ENCODE assay signal across 8 cellular contexts in the genomic region with DNA sequence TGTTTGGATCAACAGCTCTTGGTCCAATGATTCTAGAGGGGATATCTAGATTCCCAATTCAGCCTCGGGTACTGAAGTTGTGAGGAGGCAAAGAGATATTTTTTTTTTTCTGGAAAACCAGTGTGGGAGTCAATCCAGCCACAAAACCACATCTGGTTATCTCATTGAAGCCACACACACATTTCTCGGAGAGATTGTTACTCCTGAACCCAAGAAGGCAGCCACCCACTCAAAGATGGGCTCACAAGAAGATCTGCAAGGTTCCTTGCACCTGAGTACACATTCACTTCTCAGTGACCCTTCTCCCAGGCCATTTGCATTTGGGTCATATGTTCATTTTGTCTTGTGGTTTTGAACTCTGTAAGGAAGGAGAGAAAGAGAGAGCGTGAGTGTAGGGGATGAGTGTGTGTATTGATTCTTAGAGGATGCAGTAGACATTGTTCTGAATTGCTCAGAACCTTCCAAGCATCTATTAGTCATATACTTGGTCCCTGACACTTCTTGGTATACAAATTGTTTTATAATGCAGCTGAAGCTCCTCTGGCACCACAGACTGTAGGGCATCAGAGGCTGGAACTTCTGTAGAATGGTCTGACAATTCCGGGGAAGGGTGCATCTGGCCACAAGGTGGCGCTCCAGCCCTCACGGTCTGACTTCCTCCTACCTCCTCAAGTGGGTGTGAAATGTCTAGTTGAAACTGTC. TPM values are rescaled to one million over a fixed set of nuclear protein-coding genes. Genes with fewer than 3 reads are reported as not detected.
DNase-seq lines count a peak whose midpoint lies in the region; ATAC-seq and TF ChIP-seq lines count a peak whose summit lies in the region.

No MANE protein-coding gene starts in this region.

- H3K4me3 ChIP-seq in HEK293 (ENCODE audit: low read depth, low read length) (no peak overlapping the region), cardiac muscle cell (no peak overlapping the region), aorta (ENCODE audit: low read length in 2 of 2) (no peak overlapping the region)

- H3K27me3 ChIP-seq in cardiac muscle cell = peaks cover 8% of the 10 kb centered on the region
- H3K27me3 ChIP-seq in aorta (ENCODE audit: control insufficient read depth in 1 of 2, insufficient read depth in 2 of 2, low read length in 1 of 2) = no peaks in the 10 kb centered on the region

- no peak overlapping the region for H3K4me3 Mint-ChIP-seq in T-cell
- H3K4me3 Mint-ChIP-seq in activated naive CD8-positive, alpha-beta T cell treated with anti-CD3 and anti-CD28 coated beads for 36 hours = no peak overlapping the region

- TF ChIP-seq CTCF in GM10266 (IDR thresholded peaks at IDR 0.05; ENCODE audit: control insufficient read depth, insufficient read depth, low read depth, missing control alignments) (peak; percentile 99), HEK293 (tag by site-specific recombination; IDR thresholded peaks at IDR 0.05) (peak; percentile 52), cardiac muscle cell (IDR thresholded peaks at IDR 0.05; ENCODE audit: low read depth, low read length) (peak; percentile 94)

- H3K27ac Mint-ChIP-seq in T-cell = peak overlapping the region in 1 of 2 donors; percentile 34
- no peak overlapping the region for H3K27ac Mint-ChIP-seq in activated naive CD8-positive, alpha-beta T cell treated with anti-CD3 and anti-CD28 coated beads for 36 hours

- no peaks in the 10 kb centered on the region for H3K9me3 ChIP-seq in HEK293 (ENCODE audit: control insufficient read depth, insufficient read depth, low read depth, low read length)
- no peaks in the 10 kb centered on the region for H3K9me3 ChIP-seq in cardiac muscle cell (ENCODE audit: low read depth)
- H3K9me3 ChIP-seq in aorta (ENCODE audit: control insufficient read depth, low read length) = no peaks in the 10 kb centered on the region

- DNase-seq in GM10266 (ENCODE audit: extremely low spot score) (peak; percentile 85), NCI-H1048 (lab: John Stamatoyannopoulos, UW) (peak; percentile 31), T-cell (peak; percentile 45 to 82 (median 71)), cardiac muscle cell (ENCODE audit: low read depth in 1 of 2, low spot score in 1 of 2) (peak; percentile 80 to 84), pulmonary artery endothelial cell (ENCODE audit: low read depth, low spot score) (peak; percentile 43), aorta (peak; percentile 87 to 95)
- peak; percentile 80 for DNase-seq in activated naive CD8-positive, alpha-beta T cell treated with anti-CD3 and anti-CD28 coated beads for 36 hours

- no peak overlapping the region for H3K27ac ChIP-seq in HEK293 (ENCODE audit: extremely low read depth, low read depth, low read length)
- H3K27ac ChIP-seq in cardiac muscle cell = no peak overlapping the region
- H3K27ac ChIP-seq in aorta (ENCODE audit: low read depth in 1 of 2, low read length in 2 of 2) = no peak overlapping the region

- H3K27me3 Mint-ChIP-seq in T-cell = peaks cover 0 to 4% of the 10 kb centered on the region in 2 donors
- peaks cover 15% of the 10 kb centered on the region for H3K27me3 Mint-ChIP-seq in activated naive CD8-positive, alpha-beta T cell treated with anti-CD3 and anti-CD28 coated beads for 36 hours

- WGBS in aorta, 2 donors = 43 to 44% methylated on average over 6 of the region's 6 CpGs

- no peaks in the 10 kb centered on the region for H3K4me1 ChIP-seq in HEK293 (ENCODE audit: control insufficient read depth, insufficient read depth, low read length)
- no peaks in the 10 kb centered on the region for H3K4me1 ChIP-seq in cardiac muscle cell (ENCODE audit: low read depth)
- no peaks in the 10 kb centered on the region for H3K4me1 ChIP-seq in aorta (ENCODE audit: control insufficient read depth in 1 of 2, insufficient read depth in 2 of 2, low read length in 2 of 2)

- peak; percentile 88 to 91 (median 89) for ATAC-seq in T-cell (replicated peaks in 1 of 4)
- no peak for ATAC-seq in aorta (ENCODE audit: low FRiP score)

- H3K4me1 Mint-ChIP-seq in T-cell = peaks cover 6 to 9% (median 8%) of the 10 kb centered on the region in 3 donors
- peaks cover 14% of the 10 kb centered on the region for H3K4me1 Mint-ChIP-seq in activated naive CD8-positive, alpha-beta T cell treated with anti-CD3 and anti-CD28 coated beads for 36 hours

- H3K36me3 ChIP-seq in HEK293 (ENCODE audit: control insufficient read depth in 2 of 2, insufficient read depth in 1 of 2, low read length in 2 of 2) (no peaks in the 10 kb centered on the region), cardiac muscle cell (no peaks in the 10 kb centered on the region), aorta (ENCODE audit: control insufficient read depth in 1 of 2, insufficient read depth in 2 of 2, low read length in 1 of 2) (no peaks in the 10 kb centered on the region)

- no peaks in the 10 kb centered on the region for H3K9me3 Mint-ChIP-seq in T-cell
- H3K9me3 Mint-ChIP-seq in activated naive CD8-positive, alpha-beta T cell treated with anti-CD3 and anti-CD28 coated beads for 36 hours = no peaks in the 10 kb centered on the region

- intact Hi-C loops in aorta (cut with DNase I) = no loop called here

- CTCF ChIA-PET in HEK293 (lab: Yijun Ruan, JAX) (interaction anchor here (0.5 to 4.0 kb wide), 28 partner anchors 9 to 1176 kb away, joined by 3 to 29 read pairs (median 4); a partner anchor contains a TSS), T-cell (lab: Charles Lee) (interaction anchor here (0.7 to 2.3 kb wide), 7 partner anchors 21 to 1671 kb away, joined by 3 to 8 read pairs (median 3); no protein-coding TSS in a partner anchor)

- H3K36me3 Mint-ChIP-seq in T-cell = no peaks in the 10 kb centered on the region
- H3K36me3 Mint-ChIP-seq in activated naive CD8-positive, alpha-beta T cell treated with anti-CD3 and anti-CD28 coated beads for 36 hours = no peaks in the 10 kb centered on the region

- POLR2A ChIA-PET in HEK293 (lab: Yijun Ruan, JAX) (no interaction called here), T-cell (lab: Charles Lee) (interaction anchor here in 1 of 2 donors (0.5 kb wide), 1 partner anchor 121 kb away, joined by 3 read pairs; no protein-coding TSS in a partner anchor)

TF ChIP-seq in HEK293, 187 proteins besides CTCF, POLR2A, EP300 and RAD21 (continues in another document):
- TF ChIP-seq, protein P1, sequence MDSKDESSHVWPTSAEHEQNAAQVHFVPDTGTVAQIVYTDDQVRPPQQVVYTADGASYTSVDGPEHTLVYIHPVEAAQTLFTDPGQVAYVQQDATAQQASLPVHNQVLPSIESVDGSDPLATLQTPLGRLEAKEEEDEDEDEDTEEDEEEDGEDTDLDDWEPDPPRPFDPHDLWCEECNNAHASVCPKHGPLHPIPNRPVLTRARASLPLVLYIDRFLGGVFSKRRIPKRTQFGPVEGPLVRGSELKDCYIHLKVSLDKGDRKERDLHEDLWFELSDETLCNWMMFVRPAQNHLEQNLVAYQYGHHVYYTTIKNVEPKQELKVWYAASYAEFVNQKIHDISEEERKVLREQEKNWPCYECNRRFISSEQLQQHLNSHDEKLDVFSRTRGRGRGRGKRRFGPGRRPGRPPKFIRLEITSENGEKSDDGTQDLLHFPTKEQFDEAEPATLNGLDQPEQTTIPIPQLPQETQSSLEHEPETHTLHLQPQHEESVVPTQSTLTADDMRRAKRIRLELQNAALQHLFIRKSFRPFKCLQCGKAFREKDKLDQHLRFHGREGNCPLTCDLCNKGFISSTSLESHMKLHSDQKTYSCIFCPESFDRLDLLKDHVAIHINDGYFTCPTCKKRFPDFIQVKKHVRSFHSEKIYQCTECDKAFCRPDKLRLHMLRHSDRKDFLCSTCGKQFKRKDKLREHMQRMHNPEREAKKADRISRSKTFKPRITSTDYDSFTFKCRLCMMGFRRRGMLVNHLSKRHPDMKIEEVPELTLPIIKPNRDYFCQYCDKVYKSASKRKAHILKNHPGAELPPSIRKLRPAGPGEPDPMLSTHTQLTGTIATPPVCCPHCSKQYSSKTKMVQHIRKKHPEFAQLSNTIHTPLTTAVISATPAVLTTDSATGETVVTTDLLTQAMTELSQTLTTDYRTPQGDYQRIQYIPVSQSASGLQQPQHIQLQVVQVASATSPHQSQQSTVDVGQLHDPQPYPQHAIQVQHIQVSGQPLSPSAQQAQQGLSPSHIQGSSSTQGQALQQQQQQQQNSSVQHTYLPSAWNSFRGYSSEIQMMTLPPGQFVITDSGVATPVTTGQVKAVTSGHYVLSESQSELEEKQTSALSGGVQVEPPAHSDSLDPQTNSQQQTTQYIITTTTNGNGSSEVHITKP (tag by site-specific recombination; IDR thresholded peaks at IDR 0.05) = no peak
- TF ChIP-seq, protein P2, sequence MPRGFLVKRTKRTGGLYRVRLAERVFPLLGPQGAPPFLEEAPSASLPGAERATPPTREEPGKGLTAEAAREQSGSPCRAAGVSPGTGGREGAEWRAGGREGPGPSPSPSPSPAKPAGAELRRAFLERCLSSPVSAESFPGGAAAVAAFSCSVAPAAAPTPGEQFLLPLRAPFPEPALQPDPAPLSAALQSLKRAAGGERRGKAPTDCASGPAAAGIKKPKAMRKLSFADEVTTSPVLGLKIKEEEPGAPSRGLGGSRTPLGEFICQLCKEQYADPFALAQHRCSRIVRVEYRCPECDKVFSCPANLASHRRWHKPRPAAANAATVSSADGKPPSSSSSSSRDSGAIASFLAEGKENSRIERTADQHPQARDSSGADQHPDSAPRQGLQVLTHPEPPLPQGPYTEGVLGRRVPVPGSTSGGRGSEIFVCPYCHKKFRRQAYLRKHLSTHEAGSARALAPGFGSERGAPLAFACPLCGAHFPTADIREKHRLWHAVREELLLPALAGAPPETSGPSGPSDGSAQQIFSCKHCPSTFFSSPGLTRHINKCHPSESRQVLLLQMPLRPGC (tag by site-specific recombination; IDR thresholded peaks at IDR 0.05) = no peak
- TF ChIP-seq EGR2 (tag by site-specific recombination; IDR thresholded peaks at IDR 0.05; ENCODE audit: low read depth) (peak; percentile 25; the same call in 1 of the 2 replicates), ZNF76 (tag by site-specific recombination; IDR thresholded peaks at IDR 0.05; ENCODE audit: borderline replicate concordance, low read depth) (no peak), ZNF623 (tag by site-specific recombination; IDR thresholded peaks at IDR 0.05) (no peak), ZNF366 (tag by site-specific recombination; conservative IDR thresholded peaks at IDR 0.05) (no peak), ZFP41 (tag by site-specific recombination; IDR thresholded peaks at IDR 0.05; ENCODE audit: borderline replicate concordance) (no peak)

RNA-seq across cellular contexts. Expression of a gene that starts 39.3 kb away (rescaled TPM):
- total RNA-seq in T-cell = 100 to 1,000 TPM; 166 to 583 (median 175) TPM
- 100 to 1,000 TPM; 289 to 291 TPM for total RNA-seq in activated naive CD8-positive, alpha-beta T cell treated with anti-CD3 and anti-CD28 coated beads for 36 hours
- 227 and 320 TPM in 2 replicates for total RNA-seq in cardiac muscle cell
- 106 and 129 TPM in 2 replicates for polyA plus RNA-seq in cardiac muscle cell
- 234 and 333 TPM in 2 replicates for total RNA-seq in pulmonary artery endothelial cell
- total RNA-seq in aorta = 100 to 1,000 TPM; 104 to 150 TPM
- polyA plus RNA-seq in aorta = 10 to 100 TPM; 77.4 to 77.9 TPM

Comparison
In these comparisons a context has a peak if more than half of its experiments do, and no peak if none do; other contexts are left out.
1. DNase-seq: peak in every context shown above with its lines; median percentile 91 in aorta; 85 in GM10266; 82 in cardiac muscle cell; 80 in activated naive CD8-positive, alpha-beta T cell treated with anti-CD3 and anti-CD28 coated beads for 36 hours; 71 in T-cell; 43 in pulmonary artery endothelial cell; 31 in NCI-H1048.